In the genomic region with DNA sequence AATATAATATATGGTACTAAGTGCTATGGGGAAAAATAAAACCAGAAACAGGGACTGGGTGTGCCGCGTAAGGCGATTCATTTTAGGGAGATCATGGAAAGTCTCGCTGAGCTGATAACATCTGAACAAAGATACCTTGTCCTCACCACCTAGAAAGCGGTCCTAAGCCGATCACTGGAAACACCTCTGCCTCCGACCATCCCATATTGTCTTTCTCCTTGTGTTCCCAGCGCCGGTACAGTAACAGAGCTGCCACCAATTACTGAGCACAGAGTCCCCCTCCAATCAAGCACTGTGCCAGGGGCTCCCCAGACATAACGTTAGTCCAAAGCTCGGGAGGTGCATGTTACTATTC, we compare ENCODE assay signal across 8 cellular contexts. TPM values are rescaled to one million over a fixed set of nuclear protein-coding genes. Genes with fewer than 3 reads are reported as not detected.
DNase-seq lines count a peak whose midpoint lies in the region; ATAC-seq, FAIRE-seq and TF ChIP-seq lines count a peak whose summit lies in the region.

No MANE protein-coding gene starts in this region.

- peak; percentile 42 for ATAC-seq in aorta (ENCODE audit: low FRiP score)
- no peak for ATAC-seq in GM19023 (IDR thresholded peaks at IDR 0.05; ENCODE audit: unreplicated experiment)

- H3K9ac ChIP-seq in KMS-11, result peak overlapping the region; percentile 82; the same call in 1 of the 2 replicates
- peak overlapping the region; percentile 63 for H3K9ac ChIP-seq in mesendoderm (ENCODE audit: low read length)

- H3K18ac ChIP-seq in mesendoderm (ENCODE audit: low read length), result peak overlapping the region; percentile 85

- H2AFZ ChIP-seq in KMS-11 (ENCODE audit: low read depth), result peak overlapping the region; percentile 60; the same call in 1 of the 2 replicates

- H2AK5ac ChIP-seq in mesendoderm (ENCODE audit: low read length), result no peak overlapping the region

- no peak overlapping the region for H3K4ac ChIP-seq in mesendoderm (ENCODE audit: low read depth, low read length)

- H3K4me1 ChIP-seq in KMS-11 (ENCODE audit: low read depth, poor library complexity, severe bottlenecking) (peaks cover 16% of the 10 kb centered on the region), mesendoderm (ENCODE audit: control insufficient read depth, low read depth, low read length) (no peaks in the 10 kb centered on the region), aorta (ENCODE audit: control insufficient read depth in 1 of 2, insufficient read depth in 2 of 2, low read length in 2 of 2) (no peaks in the 10 kb centered on the region)

- TF ChIP-seq CTCF in KMS-11 (conservative IDR thresholded peaks at IDR 0.05; ENCODE audit: low read depth, low read length), result no peak
- no peak for TF ChIP-seq CTCF in bronchial epithelial cell (IDR thresholded peaks at IDR 0.05; ENCODE audit: insufficient read depth, low read length, severe bottlenecking)

- H3K27ac ChIP-seq in KMS-11 (peak overlapping the region; percentile 53; the same call in 1 of the 2 replicates), mesendoderm (ENCODE audit: low read depth, low read length) (no peak overlapping the region), aorta (ENCODE audit: low read depth in 1 of 2, low read length in 2 of 2) (no peak overlapping the region)

- intact Hi-C loops in aorta (cut with DNase I), result no loop called here

- H3K79me2 ChIP-seq in KMS-11 (ENCODE audit: insufficient read depth, low read depth) (peaks cover 8% of the 10 kb centered on the region; the same call in 1 of the 2 replicates), mesendoderm (ENCODE audit: control insufficient read depth, insufficient read depth, low read length) (peaks cover 4% of the 10 kb centered on the region)

- H3K27me3 ChIP-seq in KMS-11 (ENCODE audit: insufficient read depth, low read depth), result no peaks in the 10 kb centered on the region
- H3K27me3 ChIP-seq in bronchial epithelial cell (ENCODE audit: control insufficient read depth, insufficient read depth, low read length), result no peaks in the 10 kb centered on the region
- H3K27me3 ChIP-seq in mesendoderm (ENCODE audit: insufficient read depth, low read length, poor library complexity), result no peaks in the 10 kb centered on the region
- no peaks in the 10 kb centered on the region for H3K27me3 ChIP-seq in aorta (ENCODE audit: control insufficient read depth in 1 of 2, insufficient read depth in 2 of 2, low read length in 1 of 2)

- H3K4me3 ChIP-seq in KMS-11 (IDR thresholded peaks at IDR 0.05; ENCODE audit: insufficient read depth, low read depth, low read length), result no peak overlapping the region
- H3K4me3 ChIP-seq in bronchial epithelial cell (ENCODE audit: low read depth, low read length), result peak overlapping the region; percentile 68
- H3K4me3 ChIP-seq in mesendoderm (ENCODE audit: low read length), result peak overlapping the region; percentile 49
- H3K4me3 ChIP-seq in aorta (ENCODE audit: low read length in 2 of 2), result peak overlapping the region; percentile 1 to 69

- H3K23ac ChIP-seq in mesendoderm (ENCODE audit: low read length), result no peak overlapping the region

- H2BK15ac ChIP-seq in mesendoderm (replicated peaks; ENCODE audit: low read depth), result no peak overlapping the region

- H3K36me3 ChIP-seq in KMS-11 (ENCODE audit: insufficient read depth) (no peaks in the 10 kb centered on the region), bronchial epithelial cell (ENCODE audit: control insufficient read depth, insufficient read depth, low read length) (no peaks in the 10 kb centered on the region), mesendoderm (ENCODE audit: control insufficient read depth, insufficient read depth, low read length) (no peaks in the 10 kb centered on the region), aorta (ENCODE audit: control insufficient read depth in 1 of 2, insufficient read depth in 2 of 2, low read length in 1 of 2) (no peaks in the 10 kb centered on the region)

- H2BK5ac ChIP-seq in mesendoderm (ENCODE audit: low read length), result no peak overlapping the region

- H4K8ac ChIP-seq in mesendoderm (ENCODE audit: low read depth, low read length), result no peak overlapping the region

- FAIRE-seq in bronchial epithelial cell (lab: Jason Lieb, UNC), result no peak

- no peak overlapping the region for H4K5ac ChIP-seq in mesendoderm (ENCODE audit: low read length)

- WGBS in mesendoderm (ENCODE audit: extremely low coverage, insufficient coverage, low lambda C conversion rate), result no CpG with 5 or more reads among the region's 11 CpGs
- WGBS in aorta, 2 donors, result 15 to 17% methylated on average over 11 of the region's 11 CpGs

- no peaks in the 10 kb centered on the region for H4K20me1 ChIP-seq in KMS-11 (ENCODE audit: insufficient read depth)

- peak overlapping the region; percentile 85 for H3K4me2 ChIP-seq in KMS-11
- peak overlapping the region; percentile 47 for H3K4me2 ChIP-seq in mesendoderm (ENCODE audit: low read length)

- H2BK120ac ChIP-seq in mesendoderm (ENCODE audit: low read depth, low read length), result no peak overlapping the region

- H3K79me1 ChIP-seq in mesendoderm (ENCODE audit: low read length), result peaks cover 2% of the 10 kb centered on the region

- H3K9me3 ChIP-seq in aorta (ENCODE audit: control insufficient read depth, low read length), result no peaks in the 10 kb centered on the region

- DNase-seq in NCI-H510A treated with DMSO at 0.1 percent for 48 hours (lab: John Stamatoyannopoulos, UW) (peak; percentile 25), NCI-H510A (lab: John Stamatoyannopoulos, UW) (no peak), bronchial epithelial cell (ENCODE audit: low read depth) (no peak), mesendoderm (no peak), aorta (no peak), SK-N-DZ (ENCODE audit: low spot score) (no peak)

- peak overlapping the region; percentile 91 for H3K56ac ChIP-seq in mesendoderm (ENCODE audit: low read length)

RNA-seq across cellular contexts. Expression of gene CCDC112, which starts 0.7 kb away (rescaled TPM):
- 4.5 and 4.9 TPM in 2 replicates for total RNA-seq in bronchial epithelial cell
- polyA plus RNA-seq in mesendoderm (2013, experiment 1 of 2), result 36.5 TPM
- 38.3 TPM for polyA plus RNA-seq in mesendoderm (2013, experiment 2 of 2)
- 1 to 10 TPM; 4.1 to 7.3 TPM for total RNA-seq in aorta
- 1 to 10 TPM; 6.5 to 8.3 TPM for polyA plus RNA-seq in aorta
- polyA plus RNA-seq in SK-N-DZ (2014; cell fraction: cytosol; rRNA removed), result 14.5 and 17.6 TPM in 2 replicates
- polyA plus RNA-seq in SK-N-DZ (2014; cell fraction: nucleus; rRNA removed), result 15.8 and 16.5 TPM in 2 replicates

RNA-seq across cellular contexts. Expression of gene PGGT1B, which starts 33.1 kb away (rescaled TPM):
- total RNA-seq in bronchial epithelial cell (18.4 and 28.9 TPM in 2 replicates), aorta (10 to 100 TPM; 37.4 to 45.5 TPM)
- 13.4 TPM for polyA plus RNA-seq in mesendoderm (2013, experiment 1 of 2)
- 13.1 TPM for polyA plus RNA-seq in mesendoderm (2013, experiment 2 of 2)
- 1 to 10 TPM; 3.7 to 3.9 TPM for polyA plus RNA-seq in aorta
- polyA plus RNA-seq in SK-N-DZ (2014; cell fraction: cytosol; rRNA removed), result 5.1 and 6.8 TPM in 2 replicates
- polyA plus RNA-seq in SK-N-DZ (2014; cell fraction: nucleus; rRNA removed), result 6.6 and 10.7 TPM in 2 replicates
